1 cellular context compared by ENCODE assay signal in genomic region chr6:291697-292505, GRCh38.
A peak's percentile ranks its signal among the peaks of the same experiment; 100 is the strongest.
TF ChIP-seq lines count a peak whose summit lies in the region.

DUSP22 (plus strand) TSS chr6:292487; CDS start chr6:292540, 53 bp downstream.

TF ChIP-seq in HepG2, 621 proteins besides CTCF, POLR2A, EP300 and RAD21 (continued from another document and continues in another):
- TF ChIP-seq, protein P1, sequence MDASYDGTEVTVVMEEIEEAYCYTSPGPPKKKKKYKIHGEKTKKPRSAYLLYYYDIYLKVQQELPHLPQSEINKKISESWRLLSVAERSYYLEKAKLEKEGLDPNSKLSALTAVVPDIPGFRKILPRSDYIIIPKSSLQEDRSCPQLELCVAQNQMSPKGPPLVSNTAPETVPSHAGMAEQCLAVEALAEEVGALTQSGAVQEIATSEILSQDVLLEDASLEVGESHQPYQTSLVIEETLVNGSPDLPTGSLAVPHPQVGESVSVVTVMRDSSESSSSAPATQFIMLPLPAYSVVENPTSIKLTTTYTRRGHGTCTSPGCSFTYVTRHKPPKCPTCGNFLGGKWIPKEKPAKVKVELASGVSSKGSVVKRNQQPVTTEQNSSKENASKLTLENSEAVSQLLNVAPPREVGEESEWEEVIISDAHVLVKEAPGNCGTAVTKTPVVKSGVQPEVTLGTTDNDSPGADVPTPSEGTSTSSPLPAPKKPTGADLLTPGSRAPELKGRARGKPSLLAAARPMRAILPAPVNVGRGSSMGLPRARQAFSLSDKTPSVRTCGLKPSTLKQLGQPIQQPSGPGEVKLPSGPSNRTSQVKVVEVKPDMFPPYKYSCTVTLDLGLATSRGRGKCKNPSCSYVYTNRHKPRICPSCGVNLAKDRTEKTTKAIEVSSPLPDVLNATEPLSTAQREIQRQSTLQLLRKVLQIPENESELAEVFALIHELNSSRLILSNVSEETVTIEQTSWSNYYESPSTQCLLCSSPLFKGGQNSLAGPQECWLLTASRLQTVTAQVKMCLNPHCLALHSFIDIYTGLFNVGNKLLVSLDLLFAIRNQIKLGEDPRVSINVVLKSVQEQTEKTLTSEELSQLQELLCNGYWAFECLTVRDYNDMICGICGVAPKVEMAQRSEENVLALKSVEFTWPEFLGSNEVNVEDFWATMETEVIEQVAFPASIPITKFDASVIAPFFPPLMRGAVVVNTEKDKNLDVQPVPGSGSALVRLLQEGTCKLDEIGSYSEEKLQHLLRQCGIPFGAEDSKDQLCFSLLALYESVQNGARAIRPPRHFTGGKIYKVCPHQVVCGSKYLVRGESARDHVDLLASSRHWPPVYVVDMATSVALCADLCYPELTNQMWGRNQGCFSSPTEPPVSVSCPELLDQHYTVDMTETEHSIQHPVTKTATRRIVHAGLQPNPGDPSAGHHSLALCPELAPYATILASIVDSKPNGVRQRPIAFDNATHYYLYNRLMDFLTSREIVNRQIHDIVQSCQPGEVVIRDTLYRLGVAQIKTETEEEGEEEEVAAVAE (CRISPR knock-in tag; IDR thresholded peaks at IDR 0.05; ENCODE audit: borderline replicate concordance) = peak; percentile 10; the same call in 1 of the 2 replicates
- TF ChIP-seq FOXK1 (CRISPR knock-in tag; IDR thresholded peaks at IDR 0.05; ENCODE audit: borderline replicate concordance, low read depth) = peak; percentile 51; the same call in 1 of the 2 replicates
- TF ChIP-seq, protein P2, sequence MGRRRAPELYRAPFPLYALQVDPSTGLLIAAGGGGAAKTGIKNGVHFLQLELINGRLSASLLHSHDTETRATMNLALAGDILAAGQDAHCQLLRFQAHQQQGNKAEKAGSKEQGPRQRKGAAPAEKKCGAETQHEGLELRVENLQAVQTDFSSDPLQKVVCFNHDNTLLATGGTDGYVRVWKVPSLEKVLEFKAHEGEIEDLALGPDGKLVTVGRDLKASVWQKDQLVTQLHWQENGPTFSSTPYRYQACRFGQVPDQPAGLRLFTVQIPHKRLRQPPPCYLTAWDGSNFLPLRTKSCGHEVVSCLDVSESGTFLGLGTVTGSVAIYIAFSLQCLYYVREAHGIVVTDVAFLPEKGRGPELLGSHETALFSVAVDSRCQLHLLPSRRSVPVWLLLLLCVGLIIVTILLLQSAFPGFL (CRISPR knock-in tag; IDR thresholded peaks at IDR 0.05) = no peak; the same call in 1 of the 2 replicates
- no peak for TF ChIP-seq ZFP36 (IDR thresholded peaks at IDR 0.05; ENCODE audit: borderline replicate concordance, low read depth, low read length, partially characterized antibody)
- no peak for TF ChIP-seq ZNF737 (CRISPR knock-in tag; IDR thresholded peaks at IDR 0.05; ENCODE audit: borderline replicate concordance)
- TF ChIP-seq, protein P3, sequence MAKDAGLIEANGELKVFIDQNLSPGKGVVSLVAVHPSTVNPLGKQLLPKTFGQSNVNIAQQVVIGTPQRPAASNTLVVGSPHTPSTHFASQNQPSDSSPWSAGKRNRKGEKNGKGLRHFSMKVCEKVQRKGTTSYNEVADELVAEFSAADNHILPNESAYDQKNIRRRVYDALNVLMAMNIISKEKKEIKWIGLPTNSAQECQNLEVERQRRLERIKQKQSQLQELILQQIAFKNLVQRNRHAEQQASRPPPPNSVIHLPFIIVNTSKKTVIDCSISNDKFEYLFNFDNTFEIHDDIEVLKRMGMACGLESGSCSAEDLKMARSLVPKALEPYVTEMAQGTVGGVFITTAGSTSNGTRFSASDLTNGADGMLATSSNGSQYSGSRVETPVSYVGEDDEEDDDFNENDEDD (CRISPR knock-in tag; IDR thresholded peaks at IDR 0.05; ENCODE audit: borderline replicate concordance) = no peak
- TF ChIP-seq, protein P4, sequence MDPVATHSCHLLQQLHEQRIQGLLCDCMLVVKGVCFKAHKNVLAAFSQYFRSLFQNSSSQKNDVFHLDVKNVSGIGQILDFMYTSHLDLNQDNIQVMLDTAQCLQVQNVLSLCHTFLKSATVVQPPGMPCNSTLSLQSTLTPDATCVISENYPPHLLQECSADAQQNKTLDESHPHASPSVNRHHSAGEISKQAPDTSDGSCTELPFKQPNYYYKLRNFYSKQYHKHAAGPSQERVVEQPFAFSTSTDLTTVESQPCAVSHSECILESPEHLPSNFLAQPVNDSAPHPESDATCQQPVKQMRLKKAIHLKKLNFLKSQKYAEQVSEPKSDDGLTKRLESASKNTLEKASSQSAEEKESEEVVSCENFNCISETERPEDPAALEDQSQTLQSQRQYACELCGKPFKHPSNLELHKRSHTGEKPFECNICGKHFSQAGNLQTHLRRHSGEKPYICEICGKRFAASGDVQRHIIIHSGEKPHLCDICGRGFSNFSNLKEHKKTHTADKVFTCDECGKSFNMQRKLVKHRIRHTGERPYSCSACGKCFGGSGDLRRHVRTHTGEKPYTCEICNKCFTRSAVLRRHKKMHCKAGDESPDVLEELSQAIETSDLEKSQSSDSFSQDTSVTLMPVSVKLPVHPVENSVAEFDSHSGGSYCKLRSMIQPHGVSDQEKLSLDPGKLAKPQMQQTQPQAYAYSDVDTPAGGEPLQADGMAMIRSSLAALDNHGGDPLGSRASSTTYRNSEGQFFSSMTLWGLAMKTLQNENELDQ (CRISPR knock-in tag; IDR thresholded peaks at IDR 0.05; ENCODE audit: borderline replicate concordance) = 0 out of 2 replicates have a peak, but pooled peaks have one; percentile 31
- TF ChIP-seq ZNF678 (CRISPR knock-in tag; IDR thresholded peaks at IDR 0.05) = no peak
- no peak for TF ChIP-seq SRSF9 (IDR thresholded peaks at IDR 0.05; ENCODE audit: borderline replicate concordance, insufficient read depth, low read depth, low read length, poor library complexity, severe bottlenecking)
- no peak; the same call in 1 of the 2 replicates for TF ChIP-seq ZNF546 (CRISPR knock-in tag; conservative IDR thresholded peaks at IDR 0.05)
- TF ChIP-seq, protein P5, sequence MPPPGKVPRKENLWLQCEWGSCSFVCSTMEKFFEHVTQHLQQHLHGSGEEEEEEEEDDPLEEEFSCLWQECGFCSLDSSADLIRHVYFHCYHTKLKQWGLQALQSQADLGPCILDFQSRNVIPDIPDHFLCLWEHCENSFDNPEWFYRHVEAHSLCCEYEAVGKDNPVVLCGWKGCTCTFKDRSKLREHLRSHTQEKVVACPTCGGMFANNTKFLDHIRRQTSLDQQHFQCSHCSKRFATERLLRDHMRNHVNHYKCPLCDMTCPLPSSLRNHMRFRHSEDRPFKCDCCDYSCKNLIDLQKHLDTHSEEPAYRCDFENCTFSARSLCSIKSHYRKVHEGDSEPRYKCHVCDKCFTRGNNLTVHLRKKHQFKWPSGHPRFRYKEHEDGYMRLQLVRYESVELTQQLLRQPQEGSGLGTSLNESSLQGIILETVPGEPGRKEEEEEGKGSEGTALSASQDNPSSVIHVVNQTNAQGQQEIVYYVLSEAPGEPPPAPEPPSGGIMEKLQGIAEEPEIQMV (CRISPR knock-in tag; IDR thresholded peaks at IDR 0.05; ENCODE audit: low read depth) = peak; percentile 71
- TF ChIP-seq CHCHD3 (CRISPR knock-in tag; IDR thresholded peaks at IDR 0.05) = no peak
- peak; percentile 65 for TF ChIP-seq ZNF770 (CRISPR knock-in tag; IDR thresholded peaks at IDR 0.05)
- TF ChIP-seq MTA3 (CRISPR knock-in tag; IDR thresholded peaks at IDR 0.05) = no peak
- peak; percentile 56 for TF ChIP-seq HNRNPLL (IDR thresholded peaks at IDR 0.05; ENCODE audit: low read depth, low read length, poor library complexity, severe bottlenecking)
- no peak for TF ChIP-seq ZNF20 (CRISPR knock-in tag; IDR thresholded peaks at IDR 0.05)
- TF ChIP-seq ZNF414 (CRISPR knock-in tag; IDR thresholded peaks at IDR 0.05) = no peak; the same call in 1 of the 2 replicates
- no peak for TF ChIP-seq U2AF1 (optimal IDR thresholded peaks at IDR 0.05; ENCODE audit: low read depth, low read length)
- no peak for TF ChIP-seq KAT2B (IDR thresholded peaks at IDR 0.05; ENCODE audit: borderline replicate concordance, low read depth, low read length)
- peak; percentile 71 for TF ChIP-seq POLR2AphosphoS5 (IDR thresholded peaks at IDR 0.05; ENCODE audit: low read depth, low read length)
- TF ChIP-seq KDM4B (CRISPR knock-in tag; IDR thresholded peaks at IDR 0.05) = peak; percentile 45; the same call in 1 of the 2 replicates
- peak; percentile 38; the same call in 1 of the 2 replicates for TF ChIP-seq ETV6 (CRISPR knock-in tag; conservative IDR thresholded peaks at IDR 0.05)
- no peak; the same call in 1 of the 2 replicates for TF ChIP-seq GATAD2A (CRISPR knock-in tag; IDR thresholded peaks at IDR 0.05)
- TF ChIP-seq NR2F2 (IDR thresholded peaks at IDR 0.05; ENCODE audit: borderline replicate concordance, low read depth) = peak; percentile 33; the same call in 1 of the 2 replicates
- TF ChIP-seq MEF2D (CRISPR knock-in tag; IDR thresholded peaks at IDR 0.05) = no peak
- TF ChIP-seq ZBTB26 (CRISPR knock-in tag; IDR thresholded peaks at IDR 0.05; ENCODE audit: borderline replicate concordance) = no peak
- TF ChIP-seq FLYWCH1 (CRISPR knock-in tag; IDR thresholded peaks at IDR 0.05) = 0 out of 2 replicates have a peak, but pooled peaks have one; percentile 60
- no peak for TF ChIP-seq ZNF496 (CRISPR knock-in tag; IDR thresholded peaks at IDR 0.05; ENCODE audit: insufficient replicate concordance)
- TF ChIP-seq ZNF329 (CRISPR knock-in tag; IDR thresholded peaks at IDR 0.05; ENCODE audit: low read depth) = no peak
- TF ChIP-seq, protein P6, sequence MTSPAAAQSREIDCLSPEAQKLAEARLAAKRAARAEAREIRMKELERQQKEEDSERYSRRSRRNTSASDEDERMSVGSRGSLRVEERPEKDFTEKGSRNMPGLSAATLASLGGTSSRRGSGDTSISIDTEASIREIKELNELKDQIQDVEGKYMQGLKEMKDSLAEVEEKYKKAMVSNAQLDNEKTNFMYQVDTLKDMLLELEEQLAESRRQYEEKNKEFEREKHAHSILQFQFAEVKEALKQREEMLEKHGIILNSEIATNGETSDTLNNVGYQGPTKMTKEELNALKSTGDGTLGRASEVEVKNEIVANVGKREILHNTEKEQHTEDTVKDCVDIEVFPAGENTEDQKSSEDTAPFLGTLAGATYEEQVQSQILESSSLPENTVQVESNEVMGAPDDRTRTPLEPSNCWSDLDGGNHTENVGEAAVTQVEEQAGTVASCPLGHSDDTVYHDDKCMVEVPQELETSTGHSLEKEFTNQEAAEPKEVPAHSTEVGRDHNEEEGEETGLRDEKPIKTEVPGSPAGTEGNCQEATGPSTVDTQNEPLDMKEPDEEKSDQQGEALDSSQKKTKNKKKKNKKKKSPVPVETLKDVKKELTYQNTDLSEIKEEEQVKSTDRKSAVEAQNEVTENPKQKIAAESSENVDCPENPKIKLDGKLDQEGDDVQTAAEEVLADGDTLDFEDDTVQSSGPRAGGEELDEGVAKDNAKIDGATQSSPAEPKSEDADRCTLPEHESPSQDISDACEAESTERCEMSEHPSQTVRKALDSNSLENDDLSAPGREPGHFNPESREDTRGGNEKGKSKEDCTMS (CRISPR knock-in tag; conservative IDR thresholded peaks at IDR 0.05) = no peak
- peak; percentile 18 for TF ChIP-seq IKZF4 (CRISPR knock-in tag; IDR thresholded peaks at IDR 0.05; ENCODE audit: borderline replicate concordance, low read depth, not compliant biosample characterization)
- TF ChIP-seq ZBTB42 (CRISPR knock-in tag; IDR thresholded peaks at IDR 0.05) = no peak
- no peak for TF ChIP-seq ZFYVE20 (CRISPR knock-in tag; IDR thresholded peaks at IDR 0.05; ENCODE audit: borderline replicate concordance, low read depth)
- no peak; the same call in 1 of the 2 replicates for TF ChIP-seq MTF1 (CRISPR knock-in tag; IDR thresholded peaks at IDR 0.05)
- no peak for TF ChIP-seq PLSCR1 (CRISPR knock-in tag; IDR thresholded peaks at IDR 0.05; ENCODE audit: borderline replicate concordance)
- no peak for TF ChIP-seq ZNF569 (CRISPR knock-in tag; IDR thresholded peaks at IDR 0.05; ENCODE audit: borderline replicate concordance)
- peak; percentile 7; the same call in 1 of the 2 replicates for TF ChIP-seq ZNF556 (CRISPR knock-in tag; IDR thresholded peaks at IDR 0.05; ENCODE audit: borderline replicate concordance)
- peak; percentile 87; the same call in 1 of the 2 replicates for TF ChIP-seq ZBTB7B (CRISPR knock-in tag; IDR thresholded peaks at IDR 0.05)
- TF ChIP-seq ZKSCAN5 (CRISPR knock-in tag; IDR thresholded peaks at IDR 0.05) = no peak
- no peak for TF ChIP-seq FOXP1 (IDR thresholded peaks at IDR 0.05)
- TF ChIP-seq FOXP1 (CRISPR knock-in tag; IDR thresholded peaks at IDR 0.05) = 0 out of 2 replicates have a peak, but pooled peaks have one; percentile 19
- TF ChIP-seq POGZ (CRISPR knock-in tag; IDR thresholded peaks at IDR 0.05) = no peak; the same call in 1 of the 2 replicates
- no peak; the same call in 1 of the 2 replicates for TF ChIP-seq MEIS2 (CRISPR knock-in tag; IDR thresholded peaks at IDR 0.05)
- peak; percentile 74; the same call in 1 of the 2 replicates for TF ChIP-seq ISX (CRISPR knock-in tag; conservative IDR thresholded peaks at IDR 0.05)
- peak; percentile 34; the same call in 1 of the 2 replicates for TF ChIP-seq SAFB2 (CRISPR knock-in tag; IDR thresholded peaks at IDR 0.05; ENCODE audit: borderline replicate concordance, low read depth)
- TF ChIP-seq ZNF598 (CRISPR knock-in tag; IDR thresholded peaks at IDR 0.05; ENCODE audit: borderline replicate concordance) = 0 out of 2 replicates have a peak, but pooled peaks have one; percentile 26
